Comparison of ENCODE assay signal across 15 cellular contexts in the genomic region with DNA sequence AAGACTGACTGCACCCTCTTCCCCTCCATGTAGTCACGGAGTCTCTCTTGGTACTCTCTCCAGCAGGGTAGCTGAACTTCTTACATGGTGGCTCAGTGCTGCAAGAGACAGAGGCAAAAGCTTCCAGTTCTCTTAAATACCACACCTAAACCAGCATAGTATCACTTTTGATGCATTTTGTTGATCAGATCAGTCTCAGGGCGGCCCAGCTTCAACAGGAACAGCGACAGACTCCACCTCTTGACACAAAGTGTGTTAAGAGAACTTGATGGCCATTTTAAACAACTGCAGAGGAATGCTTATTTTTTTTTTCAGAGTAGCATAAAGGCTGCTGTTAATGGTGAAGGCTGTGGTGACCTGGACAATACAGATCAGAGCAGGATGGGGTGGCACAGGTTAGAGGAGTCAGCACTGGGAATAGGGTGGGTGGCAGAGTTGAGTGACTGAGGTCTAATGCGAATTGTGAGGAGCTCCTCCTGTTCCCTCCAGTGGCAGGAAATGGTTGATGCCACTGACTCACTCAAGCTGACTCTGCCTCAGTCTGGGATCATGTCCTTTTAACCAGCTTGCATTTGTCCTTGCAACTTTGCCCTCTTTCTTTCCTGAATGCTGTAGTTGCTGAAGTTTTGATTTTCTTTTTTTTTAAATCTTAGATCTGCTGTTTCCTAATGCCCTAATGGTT. TPM values are rescaled to one million over a fixed set of nuclear protein-coding genes. Genes with fewer than 3 reads are reported as not detected.
A peak's percentile ranks its signal among the peaks of the same experiment; 100 is the strongest.
DNase-seq lines count a peak whose midpoint lies in the region; FAIRE-seq and TF ChIP-seq lines count a peak whose summit lies in the region.
"Had no signal": no experiment of that assay in that cellular context is flagged by ENCODE, and none has a peak within 500 bp of the region (broad histone marks: within the 10 kb centered on the region; RNA-seq: fewer than 3 reads in every experiment).

No MANE protein-coding gene starts in this region.

- H3K23ac ChIP-seq in mesendoderm (ENCODE audit: low read length), result no peak overlapping the region

- H3K9me3 Mint-ChIP-seq in astrocyte (ENCODE audit: unreplicated experiment), result peaks cover 3% of the 10 kb centered on the region
- H3K9me3 Mint-ChIP-seq: activated naive CD4-positive, alpha-beta T cell treated with anti-CD3 and anti-CD28 coated beads for 36 hours; CD8-positive, alpha-beta memory T cell; nephron had no signal

- H3K27me3 ChIP-seq in Karpas-422 (ENCODE audit: low read length) (no peaks in the 10 kb centered on the region), astrocyte (ENCODE audit: insufficient read depth, low read length) (no peaks in the 10 kb centered on the region), mesendoderm (ENCODE audit: insufficient read depth, low read length, poor library complexity) (no peaks in the 10 kb centered on the region)

- no peaks in the 10 kb centered on the region for H3K36me3 Mint-ChIP-seq in astrocyte (ENCODE audit: low read depth, unreplicated experiment)
- H3K36me3 Mint-ChIP-seq: CD8-positive, alpha-beta memory T cell had no signal

- no peaks in the 10 kb centered on the region for H3K36me3 ChIP-seq in Karpas-422 (ENCODE audit: insufficient read depth, low read length)
- H3K36me3 ChIP-seq in astrocyte (ENCODE audit: insufficient read depth, low read length), result no peaks in the 10 kb centered on the region
- H3K36me3 ChIP-seq in mesendoderm (ENCODE audit: control insufficient read depth, insufficient read depth, low read length), result no peaks in the 10 kb centered on the region

- no peak overlapping the region for H3K9ac ChIP-seq in Karpas-422 (ENCODE audit: low read length)
- no peak overlapping the region for H3K9ac ChIP-seq in astrocyte (ENCODE audit: low read length)
- H3K9ac ChIP-seq in mesendoderm (ENCODE audit: low read length), result no peak overlapping the region

- H3K4ac ChIP-seq in mesendoderm (ENCODE audit: low read depth, low read length), result no peak overlapping the region

- H3K79me2 ChIP-seq in Karpas-422 (ENCODE audit: low read length) (no peaks in the 10 kb centered on the region), astrocyte (ENCODE audit: insufficient read depth, low read length) (no peaks in the 10 kb centered on the region), mesendoderm (ENCODE audit: control insufficient read depth, insufficient read depth, low read length) (no peaks in the 10 kb centered on the region)

- no peak overlapping the region for H4K8ac ChIP-seq in mesendoderm (ENCODE audit: low read depth, low read length)

- TF ChIP-seq POLR2A in GM12892 (IDR thresholded peaks at IDR 0.05; ENCODE audit: low read depth, low read length), result no peak

- no peaks in the 10 kb centered on the region for H3K4me1 ChIP-seq in Karpas-422 (ENCODE audit: low read length)
- no peaks in the 10 kb centered on the region for H3K4me1 ChIP-seq in astrocyte (ENCODE audit: insufficient read depth, low read length)
- H3K4me1 ChIP-seq in mesendoderm (ENCODE audit: control insufficient read depth, low read depth, low read length), result no peaks in the 10 kb centered on the region

- H2AFZ ChIP-seq in Karpas-422 (ENCODE audit: low read length) (no peak overlapping the region), astrocyte (ENCODE audit: low read depth, low read length) (no peak overlapping the region)

- peaks cover 6% of the 10 kb centered on the region for H3K4me1 Mint-ChIP-seq in astrocyte (ENCODE audit: low read depth, unreplicated experiment)
- H3K4me1 Mint-ChIP-seq: CD8-positive, alpha-beta memory T cell; nephron had no signal

- no peak overlapping the region for H3K4me3 Mint-ChIP-seq in astrocyte (ENCODE audit: unreplicated experiment)
- H3K4me3 Mint-ChIP-seq: activated naive CD4-positive, alpha-beta T cell treated with anti-CD3 and anti-CD28 coated beads for 36 hours; CD8-positive, alpha-beta memory T cell; nephron had no signal

- DNase-seq in CD1c-positive myeloid dendritic cell (ENCODE audit: extremely low spot score) (peak; percentile 4), Karpas-422 (peak; percentile 34), astrocyte (ENCODE audit: low read depth) (no peak), mesendoderm (peak; percentile 68), NCI-H2107 (lab: John Stamatoyannopoulos, UW) (no peak), GF-D8 (lab: John Stamatoyannopoulos, UW) (no peak), middle frontal gyrus (ENCODE audit: extremely low spot score, low spot score) (no peak), GM12892 (ENCODE audit: insufficient read length) (no peak)
- DNase-seq: activated CD4-positive, alpha-beta T cell treated with anti-CD3 and anti-CD28 coated beads for 48 hours; activated naive CD4-positive, alpha-beta T cell treated with anti-CD3 and anti-CD28 coated beads for 36 hours; CD8-positive, alpha-beta memory T cell; SHP77 treated with DMSO at 0.1 percent for 48 hours; stimulated activated naive CD4-positive, alpha-beta T cell treated with Interleukin-2 at 50 U/mL for 16 hours had no signal

- no peak overlapping the region for H2AK5ac ChIP-seq in mesendoderm (ENCODE audit: low read length)

- H4K5ac ChIP-seq in mesendoderm (ENCODE audit: low read length), result no peak overlapping the region

- H2BK120ac ChIP-seq in mesendoderm (ENCODE audit: low read depth, low read length), result no peak overlapping the region

- H3K4me2 ChIP-seq in Karpas-422 (ENCODE audit: low read depth, low read length, poor library complexity, severe bottlenecking) (no peak overlapping the region), astrocyte (ENCODE audit: low read length) (no peak overlapping the region), mesendoderm (ENCODE audit: low read length) (no peak overlapping the region)

- no peak overlapping the region for H2BK15ac ChIP-seq in mesendoderm (replicated peaks; ENCODE audit: low read depth)

- no peak overlapping the region for H2BK5ac ChIP-seq in mesendoderm (ENCODE audit: low read length)

- H3K18ac ChIP-seq in mesendoderm (ENCODE audit: low read length), result no peak overlapping the region

- H3K27ac ChIP-seq in Karpas-422 (ENCODE audit: low read length) (no peak overlapping the region), astrocyte (ENCODE audit: low read depth, low read length) (no peak overlapping the region), mesendoderm (ENCODE audit: low read depth, low read length) (no peak overlapping the region)

- H3K4me3 ChIP-seq in Karpas-422 (ENCODE audit: low read length) (no peak overlapping the region), astrocyte (ENCODE audit: insufficient read depth, low read depth, low read length) (no peak overlapping the region), mesendoderm (ENCODE audit: low read length) (no peak overlapping the region)

- peak overlapping the region; percentile 45 for H3K27ac Mint-ChIP-seq in astrocyte (ENCODE audit: unreplicated experiment)
- H3K27ac Mint-ChIP-seq: activated naive CD4-positive, alpha-beta T cell treated with anti-CD3 and anti-CD28 coated beads for 36 hours; CD8-positive, alpha-beta memory T cell; nephron had no signal

- H3K9me2 ChIP-seq in Karpas-422 (replicated peaks; ENCODE audit: insufficient read depth, low read length), result no peaks in the 10 kb centered on the region

- H3K9me3 ChIP-seq in Karpas-422 (ENCODE audit: low read length) (no peaks in the 10 kb centered on the region), astrocyte (ENCODE audit: insufficient read depth, low read depth, low read length) (no peaks in the 10 kb centered on the region)

- no peaks in the 10 kb centered on the region for H3K79me1 ChIP-seq in mesendoderm (ENCODE audit: low read length)

- no CpG with 5 or more reads among the region's 4 CpGs for WGBS in mesendoderm (ENCODE audit: extremely low coverage, insufficient coverage, low lambda C conversion rate)

- TF ChIP-seq CTCF in astrocyte (IDR thresholded peaks at IDR 0.05; ENCODE audit: insufficient read depth, low read depth, low read length), result no peak

- H3K27me3 Mint-ChIP-seq in astrocyte (ENCODE audit: low read depth, unreplicated experiment), result no peaks in the 10 kb centered on the region

- no peaks in the 10 kb centered on the region for H4K20me1 ChIP-seq in Karpas-422 (ENCODE audit: insufficient read depth, low read depth, low read length)
- no peaks in the 10 kb centered on the region for H4K20me1 ChIP-seq in astrocyte (ENCODE audit: insufficient read depth, low read length)

- H3K56ac ChIP-seq in mesendoderm (ENCODE audit: low read length), result no peak overlapping the region

- FAIRE-seq in astrocyte (lab: Jason Lieb, UNC), result no peak
- FAIRE-seq in GM12892 (lab: Jason Lieb, UNC), result no peak
- FAIRE-seq: GM12891 had no signal

RNA-seq across cellular contexts. Expression of a gene that starts 17.3 kb away (rescaled TPM):
- not detected in 2 replicates for total RNA-seq in Karpas-422 (2014; rRNA removed; shearing (Covaris generic); ENCODE audit: low replicate concordance)
- 3.2 and 4.5 TPM in 2 replicates for total RNA-seq in astrocyte
- polyA plus RNA-seq in mesendoderm (2013, experiment 1 of 2), result 0.01 TPM
- 0.06 TPM for polyA plus RNA-seq in mesendoderm (2013, experiment 2 of 2)
- 0.23 TPM for polyA plus RNA-seq in GM12892 (2012; ENCODE audit: missing spikeins)
- total RNA-seq: activated naive CD4-positive, alpha-beta T cell treated with anti-CD3 and anti-CD28 coated beads for 36 hours; CD8-positive, alpha-beta memory T cell had no signal
- polyA plus RNA-seq: CD8-positive, alpha-beta memory T cell had no signal

RNA-seq across cellular contexts. Expression of a gene that starts 39.4 kb away (rescaled TPM):
- total RNA-seq in Karpas-422 (2014; rRNA removed; shearing (Covaris generic); ENCODE audit: low replicate concordance), result not detected in 2 replicates
- total RNA-seq in astrocyte, result not detected in 2 replicates
- polyA plus RNA-seq in mesendoderm (2013, experiment 1 of 2), result not detected
- not detected for polyA plus RNA-seq in mesendoderm (2013, experiment 2 of 2)
- not detected for polyA plus RNA-seq in GM12892 (2012; ENCODE audit: missing spikeins)
- total RNA-seq: activated naive CD4-positive, alpha-beta T cell treated with anti-CD3 and anti-CD28 coated beads for 36 hours; CD8-positive, alpha-beta memory T cell had no signal
- polyA plus RNA-seq: CD8-positive, alpha-beta memory T cell had no signal

Comparison
In these comparisons a context has a peak if more than half of its experiments do, and no peak if none do; other contexts are left out.
1. DNase-seq: peak in CD1c-positive myeloid dendritic cell (single experiment), Karpas-422 (single experiment) and mesendoderm (single experiment); none in astrocyte (single experiment), NCI-H2107 (single experiment), GF-D8 (single experiment), middle frontal gyrus (single experiment) and GM12892 (single experiment).